In genomic region chr12:26736563-26737486, GRCh38 we compare ENCODE assay signal across 17 cellular contexts.
A peak's percentile ranks its signal among the peaks of the same experiment; 100 is the strongest.
DNase-seq lines count a peak whose midpoint lies in the region; ATAC-seq, FAIRE-seq and TF ChIP-seq lines count a peak whose summit lies in the region.
"Had no signal": no experiment of that assay in that cellular context is flagged by ENCODE, and none has a peak within 500 bp of the region (broad histone marks: within the 10 kb centered on the region; RNA-seq: fewer than 3 reads in every experiment).

No MANE protein-coding gene starts in this region.

- H2AFZ ChIP-seq in keratinocyte (ENCODE audit: control insufficient read depth, low read length), result peak overlapping the region; percentile 41

- H3K36me3 ChIP-seq in breast epithelium (no peaks in the 10 kb centered on the region), keratinocyte (ENCODE audit: control insufficient read depth in 2 of 2, extremely low read depth in 1 of 2, insufficient read depth in 2 of 2, low read length in 2 of 2) (no peaks in the 10 kb centered on the region), psoas muscle (ENCODE audit: insufficient read depth in 1 of 2, low read depth in 1 of 2) (no peaks in the 10 kb centered on the region), adrenal gland (replicated peaks in 1 of 2) (no peaks in the 10 kb centered on the region)
- H3K36me3 ChIP-seq: left ventricle myocardium inferior, thoracic aorta had no signal

- TF ChIP-seq CTCF in A549 (IDR thresholded peaks at IDR 0.05) (no peak), breast epithelium (IDR thresholded peaks at IDR 0.05) (no peak), keratinocyte (optimal IDR thresholded peaks at IDR 0.05 in 1 of 3, IDR thresholded peaks at IDR 0.05 in 1 of 3, conservative IDR thresholded peaks at IDR 0.05 in 1 of 3; ENCODE audit: extremely low read depth in 1 of 3, insufficient read depth in 2 of 3, low read length in 3 of 3) (no peak), psoas muscle (IDR thresholded peaks at IDR 0.05) (no peak), adrenal gland (IDR thresholded peaks at IDR 0.05) (no peak)

- TF ChIP-seq RAD21 in A549 (conservative IDR thresholded peaks at IDR 0.05 in 1 of 2, IDR thresholded peaks at IDR 0.05 in 1 of 2), result no peak

- H3K9ac ChIP-seq in keratinocyte (ENCODE audit: control insufficient read depth, extremely low read depth, insufficient read depth, low read length), result peak overlapping the region; percentile 54

- dilution Hi-C loops in keratinocyte (cut with MboI; ENCODE audit: extremely low pct_ligation_motif_present, low sequenced_read_pairs), result no loop called here

- intact Hi-C loops in breast epithelium (cut with DNase I; ENCODE audit: low total_unique reads), result no loop called here
- intact Hi-C loops in psoas muscle (cut with DNase I), result no loop called here
- intact Hi-C loops in adrenal gland (cut with DNase I), result no loop called here

- TF ChIP-seq POLR2A in A549 (IDR thresholded peaks at IDR 0.05; ENCODE audit: low read length) (no peak), breast epithelium (IDR thresholded peaks at IDR 0.05) (no peak), adrenal gland (IDR thresholded peaks at IDR 0.05) (no peak)

- CTCF ChIA-PET in A549 (lab: Yijun Ruan, JAX), result interaction anchor here (1.5 to 1.7 kb wide), 2 partner anchors 9 to 14 kb away, joined by 3 to 4 read pairs; no protein-coding TSS in a partner anchor

- no peaks in the 10 kb centered on the region for H3K9me1 ChIP-seq in keratinocyte (ENCODE audit: control insufficient read depth, extremely low read depth, insufficient read depth, low read length)

- H3K27me3 ChIP-seq in breast epithelium, result no peaks in the 10 kb centered on the region
- H3K27me3 ChIP-seq in keratinocyte (ENCODE audit: control insufficient read depth, extremely low read depth, insufficient read depth, low read length), result no peaks in the 10 kb centered on the region
- no peaks in the 10 kb centered on the region for H3K27me3 ChIP-seq in psoas muscle (ENCODE audit: insufficient read depth in 3 of 3, low read length in 2 of 3)
- no peaks in the 10 kb centered on the region for H3K27me3 ChIP-seq in adrenal gland

- FAIRE-seq in A549 (lab: Jason Lieb, UNC) (no peak), keratinocyte (lab: Jason Lieb, UNC) (peak; percentile 44)
- FAIRE-seq: GM12892 had no signal

- no peaks in the 10 kb centered on the region for H4K20me1 ChIP-seq in keratinocyte (ENCODE audit: control insufficient read depth, extremely low read depth, insufficient read depth, low read length)

- ATAC-seq in A549, result no peak
- ATAC-seq in psoas muscle, result no peak

- 0 out of 3 replicates have a peak overlapping the region, but pooled peaks have one; percentile 18 for H3K4me2 ChIP-seq in A549
- H3K4me2 ChIP-seq in keratinocyte (ENCODE audit: control insufficient read depth, extremely low read depth, insufficient read depth, low read depth, low read length), result peak overlapping the region; percentile 65

- H3K9me3 ChIP-seq in A549, result peaks cover 12% of the 10 kb centered on the region; the same call in 2 of the 3 replicates
- H3K9me3 ChIP-seq in breast epithelium, result peaks cover 0 to 6% of the 10 kb centered on the region in 2 donors
- H3K9me3 ChIP-seq in keratinocyte (ENCODE audit: control insufficient read depth, low read depth, low read length), result peaks cover 1% of the 10 kb centered on the region
- no peaks in the 10 kb centered on the region for H3K9me3 ChIP-seq in psoas muscle
- peaks cover 0 to 11% (median 0%) of the 10 kb centered on the region in 3 donors for H3K9me3 ChIP-seq in adrenal gland (replicated peaks in 1 of 3)
- H3K9me3 ChIP-seq: thoracic aorta had no signal

- H3K79me2 ChIP-seq in keratinocyte (ENCODE audit: control insufficient read depth, insufficient read depth, low read length), result no peaks in the 10 kb centered on the region

- H3K4me3 ChIP-seq in A549 (no peak overlapping the region), breast epithelium (no peak overlapping the region), keratinocyte (ENCODE audit: control insufficient read depth in 2 of 3, extremely low read depth in 1 of 3, insufficient read depth in 2 of 3, low read depth in 1 of 3, low read length in 3 of 3) (peak overlapping the region in 2 of 3 experiments; percentile 13 to 41), psoas muscle (no peak overlapping the region), adrenal gland (no peak overlapping the region)
- H3K4me3 ChIP-seq: left ventricle myocardium inferior, thoracic aorta had no signal

- peaks cover 7% of the 10 kb centered on the region for H3K4me1 ChIP-seq in A549
- H3K4me1 ChIP-seq in breast epithelium, result peaks cover 0 to 5% of the 10 kb centered on the region in 2 donors
- peaks cover 36% of the 10 kb centered on the region for H3K4me1 ChIP-seq in keratinocyte (ENCODE audit: control insufficient read depth, extremely low read depth, insufficient read depth, low read length)
- peaks cover 3% of the 10 kb centered on the region for H3K4me1 ChIP-seq in psoas muscle
- peaks cover 8 to 60% of the 10 kb centered on the region in 2 donors for H3K4me1 ChIP-seq in adrenal gland (replicated peaks in 1 of 2)

- WGBS in A549 (ENCODE audit: missing lambda C conversion rate), result 65% methylated on average over 16 of the region's 16 CpGs
- WGBS in psoas muscle, 3 donors, result 83 to 93% (median 86%) methylated on average over 16 of the region's 16 CpGs
- WGBS in adrenal gland, 4 donors, result 83 to 88% (median 87%) methylated on average over 16 of the region's 16 CpGs

- DNase-seq in A549 (ENCODE audit: low read depth in 1 of 2, low spot score in 1 of 2), result no peak
- peak; percentile 11 for DNase-seq in M059J (ENCODE audit: low read depth)
- DNase-seq in breast epithelium (ENCODE audit: low spot score in 2 of 2), result no peak
- peak; percentile 36 for DNase-seq in keratinocyte (ENCODE audit: low read depth, low spot score)
- no peak for DNase-seq in psoas muscle
- DNase-seq in central memory CD4-positive, alpha-beta T cell, result no peak
- DNase-seq in adrenal gland, result no peak
- no peak for DNase-seq in NOMO-1 treated with DMSO at 0.1 percent for 48 hours (lab: John Stamatoyannopoulos, UW; ENCODE audit: unreplicated experiment)
- DNase-seq: activated CD4-positive, alpha-beta T cell treated with anti-CD3 and anti-CD28 coated beads for 48 hours; hypothalamus; left ventricle myocardium inferior; NCI-H2107; NCI-H748 treated with DMSO at 0.1 percent for 48 hours; SHP77 had no signal

- no peak overlapping the region for H3K27ac ChIP-seq in A549
- peak overlapping the region; percentile 0 to 3 for H3K27ac ChIP-seq in breast epithelium
- H3K27ac ChIP-seq in keratinocyte (ENCODE audit: control insufficient read depth, insufficient read depth, low read length), result peak overlapping the region; percentile 60
- no peak overlapping the region for H3K27ac ChIP-seq in psoas muscle
- no peak overlapping the region for H3K27ac ChIP-seq in adrenal gland
- H3K27ac ChIP-seq: HL-60, left ventricle myocardium inferior, thoracic aorta had no signal

- TF ChIP-seq EP300 in A549 (IDR thresholded peaks at IDR 0.05), result no peak

- POLR2A ChIA-PET in A549 (lab: Yijun Ruan, JAX), result no interaction called here

TF ChIP-seq in A549, 52 proteins besides CTCF, POLR2A, EP300 and RAD21 (continues in another document):
- TF ChIP-seq, protein P1, sequence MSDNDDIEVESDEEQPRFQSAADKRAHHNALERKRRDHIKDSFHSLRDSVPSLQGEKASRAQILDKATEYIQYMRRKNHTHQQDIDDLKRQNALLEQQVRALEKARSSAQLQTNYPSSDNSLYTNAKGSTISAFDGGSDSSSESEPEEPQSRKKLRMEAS (IDR thresholded peaks at IDR 0.05), result no peak
- TF ChIP-seq MYC (IDR thresholded peaks at IDR 0.05; ENCODE audit: borderline replicate concordance, low read length) (no peak), JUNB (IDR thresholded peaks at IDR 0.05) (no peak), BCL3 (IDR thresholded peaks at IDR 0.05) (no peak), USF2 (IDR thresholded peaks at IDR 0.05) (no peak), JUN (IDR thresholded peaks at IDR 0.05) (no peak), TP53 (CRISPR knock-in tag; IDR thresholded peaks at IDR 0.05) (no peak), FOSL2 (IDR thresholded peaks at IDR 0.05) (no peak), FOSL2 (CRISPR knock-in tag; IDR thresholded peaks at IDR 0.05) (no peak), GATA3 (IDR thresholded peaks at IDR 0.05; ENCODE audit: borderline replicate concordance) (no peak), NR3C1 (IDR thresholded peaks at IDR 0.05) (no peak), RARB (CRISPR knock-in tag; IDR thresholded peaks at IDR 0.05) (no peak), NPAS2 (CRISPR knock-in tag; IDR thresholded peaks at IDR 0.05; ENCODE audit: borderline replicate concordance) (no peak), RNF2 (IDR thresholded peaks at IDR 0.05; ENCODE audit: borderline replicate concordance, low read depth) (no peak), ZSCAN20 (CRISPR knock-in tag; IDR thresholded peaks at IDR 0.05) (no peak)

Comparison
In these comparisons a context has a peak if more than half of its experiments do, and no peak if none do; other contexts are left out.
1. DNase-seq: peak in M059J (single experiment) and keratinocyte (single experiment); none in A549 (0 of 2), breast epithelium (0 of 2), psoas muscle (0 of 2), central memory CD4-positive, alpha-beta T cell (single experiment), adrenal gland (0 of 7) and NOMO-1 treated with DMSO at 0.1 percent for 48 hours (single experiment).
2. H3K27ac ChIP-seq: peak in breast epithelium (2 of 2) and keratinocyte (single experiment); none in A549 (0 of 2), psoas muscle (single experiment) and adrenal gland (0 of 5).
3. H3K4me3 ChIP-seq: peak in keratinocyte (2 of 3); none in A549 (single experiment), breast epithelium (0 of 3), psoas muscle (single experiment) and adrenal gland (0 of 4).